ENCODE assay signal across 8 cellular contexts in the genomic region with DNA sequence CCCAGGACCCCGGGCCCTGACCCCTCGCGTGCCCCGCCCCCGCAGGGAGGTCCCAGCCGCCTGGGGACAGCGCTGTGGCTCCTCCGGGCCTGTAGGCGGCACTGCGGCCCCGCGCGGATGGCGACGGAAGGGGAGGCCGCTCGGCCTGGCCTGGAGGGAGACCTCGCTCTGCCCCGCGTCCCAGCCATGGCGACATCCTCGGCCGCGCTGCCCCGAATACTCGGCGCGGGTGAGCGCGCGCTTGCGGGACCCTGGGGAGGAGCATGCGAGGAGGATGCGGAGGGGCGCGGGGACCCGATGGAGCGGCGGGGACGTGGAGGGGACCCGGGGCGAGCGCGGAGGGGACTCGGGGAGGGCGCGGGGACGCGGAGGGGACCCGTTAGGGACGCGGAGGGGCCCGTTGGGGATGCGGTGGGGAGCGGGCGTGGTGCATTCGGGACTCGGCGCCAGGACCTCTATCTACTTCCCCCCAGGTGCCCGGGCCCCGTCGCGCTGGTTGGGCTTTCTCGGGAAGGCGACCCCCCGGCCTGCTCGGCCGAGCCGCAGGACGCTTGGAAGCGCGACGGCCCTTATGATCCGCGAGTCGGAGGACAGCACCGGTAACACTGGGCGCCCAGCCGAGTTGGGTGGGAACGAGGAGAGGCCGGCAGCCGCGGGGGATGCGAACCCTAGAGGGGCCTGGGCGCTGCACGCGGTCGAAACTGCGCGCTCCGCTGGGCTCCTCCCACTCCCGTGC. TPM values are rescaled to one million over a fixed set of nuclear protein-coding genes. Genes with fewer than 3 reads are reported as not detected.
DNase-seq lines count a peak whose midpoint lies in the region; ATAC-seq and TF ChIP-seq lines count a peak whose summit lies in the region.

A gene (plus strand): TSS at position 158 of the 736 bp plus-strand sequence. CDS start 29 bp downstream, at position 187.

- 1% methylated on average over 27 to 47 of the region's 92 CpGs for WGBS in lower leg skin, 2 donors

- TF ChIP-seq CTCF in lower leg skin (IDR thresholded peaks at IDR 0.05): no peak

- TF ChIP-seq POLR2A in lower leg skin (IDR thresholded peaks at IDR 0.05): no peak

- peak within 1 kb of the TSS; percentile 81 for H3K4me3 ChIP-seq in lower leg skin (ENCODE audit: low read depth, poor library complexity, severe bottlenecking)

- intact Hi-C loops in lower leg skin (cut with DNase I; ENCODE audit: low total_unique reads): no loop called here

- DNase-seq in AG08395 (ENCODE audit: low spot score): peak; percentile 93
- peak; percentile 80 for DNase-seq in NCI-H510A (lab: John Stamatoyannopoulos, UW)
- DNase-seq in activated CD4-positive, alpha-beta T cell treated with anti-CD3 and anti-CD28 coated beads, Interleukin-2, amount 50 U/mL, for 4 hours: peak; percentile 71 to 72
- DNase-seq in dermis microvascular lymphatic vessel endothelial cell (ENCODE audit: low read depth in 2 of 2): peak; percentile 65 to 90
- peak; percentile 75 to 97 for DNase-seq in lower leg skin (ENCODE audit: low spot score in 2 of 2)
- DNase-seq in stimulated activated CD4-positive, alpha-beta T cell treated with anti-CD3 and anti-CD28 coated beads, Interleukin-4, amount 100 ng/mL, for 4 hours: peak; percentile 81 to 83

- peak; percentile 82 for ATAC-seq in GM18867 (IDR thresholded peaks at IDR 0.05; ENCODE audit: unreplicated experiment)
- ATAC-seq in HG03139 (IDR thresholded peaks at IDR 0.05; ENCODE audit: unreplicated experiment): peak; percentile 72

RNA-seq across cellular contexts. Expression of the gene that starts here (rescaled TPM):
- total RNA-seq in dermis microvascular lymphatic vessel endothelial cell (11.3 and 18.5 TPM in 2 replicates), lower leg skin (10 to 100 TPM; 41.3 to 61.6 (median 49.7) TPM)

Comparison
In these comparisons a context has a peak if more than half of its experiments do, and no peak if none do; other contexts are left out.
1. Peak in every context shown above with its lines: DNase-seq, ATAC-seq and H3K4me3 ChIP-seq.